8 cellular contexts compared by ENCODE assay signal in the genomic region with DNA sequence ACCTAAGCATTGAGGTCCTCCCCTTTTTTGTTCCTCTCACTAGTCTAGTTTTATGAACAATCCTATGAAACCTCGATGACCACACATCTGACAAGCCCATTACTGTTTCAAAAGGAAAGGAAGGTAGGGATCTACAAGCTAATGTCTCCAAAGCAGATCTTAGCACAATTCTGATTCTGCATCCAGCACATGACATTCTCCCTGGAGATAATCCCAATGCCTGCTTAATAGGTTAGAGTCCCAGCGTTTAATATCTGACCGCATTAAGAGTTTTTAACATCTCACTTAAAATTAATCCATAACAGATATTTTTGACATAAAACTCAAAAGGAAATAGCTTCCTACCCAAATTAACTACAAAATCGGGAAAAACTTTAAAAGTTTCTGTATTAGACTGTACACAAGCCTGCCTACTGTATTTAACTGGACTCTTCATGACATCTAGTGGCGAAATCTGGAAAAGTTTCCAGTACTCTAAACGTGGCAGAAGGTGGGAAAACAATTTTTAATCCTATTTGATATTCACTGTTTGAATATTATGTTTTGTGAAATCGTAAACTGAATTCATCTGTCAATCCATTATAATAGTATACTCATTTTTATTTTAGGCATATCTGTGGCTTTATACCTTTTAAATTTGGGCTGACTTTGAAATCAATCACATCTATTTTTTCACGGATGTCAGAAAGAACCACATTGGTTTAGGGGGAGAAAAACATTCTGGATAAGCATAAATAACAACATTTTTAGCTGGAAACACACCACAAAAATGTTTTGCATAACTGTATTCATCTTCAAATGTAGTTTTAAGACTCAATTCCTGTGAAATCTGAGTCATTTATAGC.
A peak's percentile ranks its signal among the peaks of the same experiment; 100 is the strongest.
DNase-seq lines count a peak whose midpoint lies in the region; ATAC-seq, FAIRE-seq and TF ChIP-seq lines count a peak whose summit lies in the region.

No MANE protein-coding gene starts in this region.

- intact Hi-C loops in PC-3 (cut with micrococcal nuclease) = loop anchor here (1.0 to 10.0 kb wide), 8 partner anchors 218 to 1344 kb away; a partner anchor contains a TSS
- intact Hi-C loops in posterior vena cava (cut with DNase I) = loop anchor here (5.0 to 10.0 kb wide), 3 partner anchors 1159 to 1341 kb away; no protein-coding TSS in a partner anchor

- CTCF ChIA-PET in A549 (lab: Yijun Ruan, JAX) = interaction anchor here (0.6 to 2.1 kb wide), 25 partner anchors 10 to 1480 kb away, joined by 3 to 13 read pairs (median 4); no protein-coding TSS in a partner anchor
- CTCF ChIA-PET in PC-3 (lab: Charles Lee) = interaction anchor here (0.5 to 0.8 kb wide), 2 partner anchors 218 to 369 kb away, joined by 3 to 5 read pairs; no protein-coding TSS in a partner anchor

- peaks cover 25% of the 10 kb centered on the region for H3K9me3 Mint-ChIP-seq in nephron progenitor cell

- no TSS peak for BruUV-seq in PC-3 (replicated peaks; lab: Mats Ljungman, UMichigan)

- H3K9ac ChIP-seq in PC-3 (ENCODE audit: low read length) = no peak overlapping the region

- no peaks in the 10 kb centered on the region for H4K20me1 ChIP-seq in PC-3 (ENCODE audit: low read length)

- DNase-seq in A549 (ENCODE audit: low read depth in 1 of 2, low spot score in 1 of 2) = peak; percentile 25 to 28
- no peak for DNase-seq in GM12892 (ENCODE audit: insufficient read length)
- DNase-seq in KBM-7 = peak; percentile 57
- DNase-seq in PC-3 = peak; percentile 80
- no peak for DNase-seq in epithelial cell of proximal tubule (ENCODE audit: low read depth)
- no peak for DNase-seq in nephron progenitor cell
- DNase-seq in NK-92 treated with Interleukin-12 subunit alpha and Interleukin-12 subunit beta, amount 100 ng/mL, for 24 hours (lab: John Stamatoyannopoulos, UW) = no peak
- no peak for DNase-seq in posterior vena cava (ENCODE audit: low spot score)

- no peak overlapping the region for H3K27ac Mint-ChIP-seq in nephron progenitor cell

- FAIRE-seq in A549 (lab: Jason Lieb, UNC) (no peak), GM12892 (lab: Jason Lieb, UNC) (peak; percentile 63)

- peak overlapping the region; percentile 35 for H3K4me3 Mint-ChIP-seq in nephron progenitor cell

- TF ChIP-seq POLR2A in A549 (IDR thresholded peaks at IDR 0.05; ENCODE audit: low read length) (no peak), GM12892 (IDR thresholded peaks at IDR 0.05; ENCODE audit: low read depth, low read length) (no peak)

- H3K36me3 ChIP-seq in PC-3 (ENCODE audit: low read depth, low read length) = no peaks in the 10 kb centered on the region

- 29% methylated on average over 8 of the region's 8 CpGs for WGBS in A549 (ENCODE audit: missing lambda C conversion rate)

- H3K4me2 ChIP-seq in A549 (no peak overlapping the region), PC-3 (ENCODE audit: low read length) (peak overlapping the region; percentile 69; the same call in 1 of the 2 replicates)

- H2AFZ ChIP-seq in PC-3 (ENCODE audit: low read length) = peak overlapping the region; percentile 76

- TF ChIP-seq EP300 in A549 (IDR thresholded peaks at IDR 0.05) = no peak

- ATAC-seq in A549 (peak in 1 of 2 experiments; percentile 87; a peak in 3 of 6 replicates), PC-3 (peak; percentile 91)

- H3K27me3 ChIP-seq in PC-3 (ENCODE audit: low read length) = no peaks in the 10 kb centered on the region

- H3K9me3 ChIP-seq in A549 (no peaks in the 10 kb centered on the region), PC-3 (ENCODE audit: low read length) (no peaks in the 10 kb centered on the region)

- H3F3A ChIP-seq in PC-3 (ENCODE audit: low read length, unreplicated experiment) = no peaks in the 10 kb centered on the region

- H3K4me3 ChIP-seq in A549 = no peak overlapping the region
- no peak overlapping the region for H3K4me3 ChIP-seq in PC-3 (ENCODE audit: low read length)
- H3K4me3 ChIP-seq in epithelial cell of proximal tubule (ENCODE audit: low read depth, low read length) = no peak overlapping the region

- peaks cover 30% of the 10 kb centered on the region for H3K4me1 Mint-ChIP-seq in nephron progenitor cell

- POLR2A ChIA-PET in A549 (lab: Yijun Ruan, JAX) (no interaction called here), PC-3 (lab: Charles Lee; ENCODE audit: unreplicated experiment) (no interaction called here)

- peak; percentile 81 to 86 for TF ChIP-seq RAD21 in A549 (conservative IDR thresholded peaks at IDR 0.05 in 1 of 2, IDR thresholded peaks at IDR 0.05 in 1 of 2)

- no peaks in the 10 kb centered on the region for H3K79me2 ChIP-seq in PC-3 (ENCODE audit: low read length)

- H3K4me1 ChIP-seq in A549 = no peaks in the 10 kb centered on the region
- 0 out of 2 replicates have a peak, but pooled peaks cover 8% of the 10 kb centered on the region for H3K4me1 ChIP-seq in PC-3 (ENCODE audit: insufficient read depth, low read length)

- no peak overlapping the region for H3K27ac ChIP-seq in A549
- H3K27ac ChIP-seq in PC-3 (ENCODE audit: low read length) = no peak overlapping the region

- no peaks in the 10 kb centered on the region for H3K27me3 Mint-ChIP-seq in nephron progenitor cell (ENCODE audit: low read depth, poor library complexity)

- in situ Hi-C loops in KBM-7 (cut with MboI; ENCODE audit: low pct_unique_long_range_greater_than_20kb, low sequenced_read_pairs) = no loop called here

- H3K36me3 Mint-ChIP-seq in nephron progenitor cell (ENCODE audit: low read depth) = peaks cover 5% of the 10 kb centered on the region

- no peaks in the 10 kb centered on the region for H3K9me2 ChIP-seq in PC-3 (replicated peaks; ENCODE audit: low read length)

- TF ChIP-seq CTCF in A549 (IDR thresholded peaks at IDR 0.05) (peak; percentile 74), PC-3 (conservative IDR thresholded peaks at IDR 0.05; ENCODE audit: low read depth, low read length) (peak; percentile 87), epithelial cell of proximal tubule (conservative IDR thresholded peaks at IDR 0.05; ENCODE audit: low read depth, low read length) (peak; percentile 71), nephron progenitor cell (IDR thresholded peaks at IDR 0.05) (peak; percentile 72)

TF ChIP-seq in A549, 52 proteins besides CTCF, POLR2A, EP300 and RAD21:
- TF ChIP-seq SMC3 (IDR thresholded peaks at IDR 0.05) = peak; percentile 79
- no peak for TF ChIP-seq KDM5A (IDR thresholded peaks at IDR 0.05)

Comparison
In these comparisons a context has a peak if more than half of its experiments do, and no peak if none do; other contexts are left out.
1. DNase-seq: peak in A549 (2 of 2), KBM-7 (single experiment) and PC-3 (single experiment); none in GM12892 (single experiment), epithelial cell of proximal tubule (single experiment), nephron progenitor cell (single experiment), NK-92 treated with Interleukin-12 subunit alpha and Interleukin-12 subunit beta, amount 100 ng/mL, for 24 hours (single experiment) and posterior vena cava (single experiment).
2. Peak in every context shown above with its lines, with median percentiles within 50 percentile points of each other: CTCF ChIP-seq.